In the genomic region with DNA sequence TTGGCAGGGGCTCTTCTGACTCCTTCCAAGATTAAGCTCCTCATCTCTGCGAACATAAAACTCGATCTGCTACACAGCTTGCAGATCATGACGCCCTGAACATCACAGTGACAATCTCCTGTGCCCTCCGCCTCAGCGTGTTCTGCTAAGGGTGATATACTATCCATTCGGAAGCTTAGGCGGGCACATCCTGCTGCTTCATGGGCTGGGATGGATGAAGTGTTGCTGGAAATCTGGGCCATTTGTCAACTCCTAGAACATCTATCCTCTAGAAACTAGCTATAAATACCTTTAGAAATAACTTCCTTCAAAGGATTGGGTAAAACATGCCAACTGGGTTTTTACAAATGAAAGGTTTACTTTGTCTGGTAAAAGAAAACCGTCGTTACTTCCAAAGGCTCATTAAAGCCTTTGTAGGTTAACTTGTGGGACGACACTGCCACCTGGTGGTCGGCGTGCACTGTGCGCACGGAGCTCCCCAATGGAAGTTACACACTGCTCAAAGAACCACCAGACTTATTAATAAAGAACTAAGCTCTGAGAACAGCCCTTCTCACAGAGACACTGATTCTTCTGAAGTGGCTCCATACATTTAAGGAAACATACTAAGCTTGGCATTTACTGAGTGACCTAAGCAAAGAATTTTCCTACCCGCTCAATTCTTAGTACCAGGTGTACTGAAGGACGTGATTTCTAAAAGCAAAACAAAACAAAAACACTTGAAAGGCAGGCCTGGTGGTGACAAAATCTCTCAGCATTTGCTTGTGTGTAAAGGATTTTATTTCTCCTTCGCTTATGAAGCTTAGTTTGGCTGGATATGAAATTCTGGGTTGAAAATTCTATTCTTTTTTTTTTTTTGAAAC, we compare ENCODE assay signal across 8 cellular contexts. TPM values are rescaled to one million over a fixed set of nuclear protein-coding genes. Genes with fewer than 3 reads are reported as not detected.
A peak's percentile ranks its signal among the peaks of the same experiment; 100 is the strongest.
DNase-seq lines count a peak whose midpoint lies in the region; ATAC-seq, FAIRE-seq and TF ChIP-seq lines count a peak whose summit lies in the region.

No MANE protein-coding gene starts in this region.

- H3K9me3 ChIP-seq in subcutaneous abdominal adipose tissue (ENCODE audit: control insufficient read depth in 5 of 5, low read length in 5 of 5) = no peaks in the 10 kb centered on the region

- FAIRE-seq in frontal cortex (lab: Jason Lieb, UNC) = peak; percentile 84

- DNase-seq in LHCN-M2 (ENCODE audit: low read depth) (peak; percentile 67), SK-N-DZ (ENCODE audit: low spot score) (peak; percentile 75), frontal cortex (ENCODE audit: low spot score in 2 of 2) (peak; percentile 68 to 80), nucleus accumbens (lab: John Stamatoyannopoulos, UW) (peak in 53 of 56 donors; percentile 15 to 94 (median 76))
- peak; percentile 86 for DNase-seq in activated gamma-delta T cell treated with anti-CD3 and anti-CD28 coated beads, Interleukin-2, amount 50 U/mL, for 16 hours (ENCODE audit: low read depth)

- H3K4me3 ChIP-seq in subcutaneous abdominal adipose tissue (ENCODE audit: low read depth in 1 of 5, low read length in 5 of 5) = peak overlapping the region in 4 of 5 donors; percentile 22 to 52 (median 31)

- H3K9ac ChIP-seq in subcutaneous abdominal adipose tissue (ENCODE audit: low read length in 5 of 5) = peak overlapping the region in 2 of 5 donors; percentile 42 to 68

- peak; percentile 87 for TF ChIP-seq CTCF in GM12872 (IDR thresholded peaks at IDR 0.05; ENCODE audit: insufficient read depth, low read depth, low read length)

- peaks cover 2 to 18% (median 12%) of the 10 kb centered on the region in 5 donors for H3K4me1 ChIP-seq in subcutaneous abdominal adipose tissue (ENCODE audit: control insufficient read depth in 5 of 5, insufficient read depth in 5 of 5, low read length in 5 of 5)

- H3K27ac ChIP-seq in subcutaneous abdominal adipose tissue (ENCODE audit: low read depth, low read length) = no peak overlapping the region

- ATAC-seq in GM18858 (IDR thresholded peaks at IDR 0.05; ENCODE audit: unreplicated experiment) = no peak

- peaks cover 0 to 16% (median 14%) of the 10 kb centered on the region in 5 donors for H3K36me3 ChIP-seq in subcutaneous abdominal adipose tissue (ENCODE audit: control insufficient read depth in 5 of 5, insufficient read depth in 5 of 5, low read length in 5 of 5)

- H3K27me3 ChIP-seq in subcutaneous abdominal adipose tissue (ENCODE audit: control insufficient read depth in 5 of 5, insufficient read depth in 4 of 5, low read length in 5 of 5) = no peaks in the 10 kb centered on the region

RNA-seq across cellular contexts. Expression of a gene that starts 21.5 kb away (rescaled TPM):
- total RNA-seq in LHCN-M2 (2014; rRNA removed) (not detected in 2 replicates), frontal cortex (not detected)
- not detected for polyA plus RNA-seq in LHCN-M2 (2012)
- not detected in 2 replicates for polyA plus RNA-seq in SK-N-DZ (2014; cell fraction: cytosol; rRNA removed)
- polyA plus RNA-seq in SK-N-DZ (2014; cell fraction: nucleus; rRNA removed) = 0.21 and 1.6 TPM in 2 replicates
